13 cellular contexts compared by ENCODE assay signal in the genomic region with DNA sequence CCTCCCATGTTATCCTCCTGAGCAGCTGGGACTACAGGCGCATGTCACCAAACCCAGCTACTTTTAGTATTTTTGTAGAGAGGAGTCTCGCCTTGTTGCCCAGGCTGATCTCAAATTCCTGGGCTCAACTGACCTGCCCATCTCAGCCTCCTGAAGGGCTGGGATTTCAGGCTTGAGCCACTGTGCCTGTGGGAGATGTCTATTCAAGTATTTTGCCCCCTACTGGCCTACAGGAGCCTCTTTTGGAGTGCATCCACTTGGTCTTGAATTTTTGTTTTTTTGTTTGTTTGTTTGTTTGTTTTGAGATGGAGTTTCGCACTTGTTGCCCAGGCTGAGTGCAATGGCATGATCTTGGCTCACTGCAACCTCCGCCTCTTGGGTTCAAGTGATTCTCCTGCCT. TPM values are rescaled to one million over a fixed set of nuclear protein-coding genes. Genes with fewer than 3 reads are reported as not detected.
A peak's percentile ranks its signal among the peaks of the same experiment; 100 is the strongest.
DNase-seq lines count a peak whose midpoint lies in the region; ATAC-seq and TF ChIP-seq lines count a peak whose summit lies in the region.
"Had no signal": no experiment of that assay in that cellular context is flagged by ENCODE, and none has a peak within 500 bp of the region (broad histone marks: within the 10 kb centered on the region; RNA-seq: fewer than 3 reads in every experiment).

No MANE protein-coding gene starts in this region.

- no peak overlapping the region for H3K27ac ChIP-seq in left ventricle myocardium inferior (replicated peaks)
- H3K27ac ChIP-seq in upper lobe of right lung, result no peak overlapping the region
- H3K27ac ChIP-seq: parathyroid adenoma had no signal

- H3K9me3 ChIP-seq in left ventricle myocardium inferior (replicated peaks) (no peaks in the 10 kb centered on the region), upper lobe of right lung (no peaks in the 10 kb centered on the region)

- peaks cover 33% of the 10 kb centered on the region for H3K4me1 ChIP-seq in left ventricle myocardium inferior
- peaks cover 10% of the 10 kb centered on the region for H3K4me1 ChIP-seq in upper lobe of right lung

- no peak for TF ChIP-seq POLR2A in NB4 (IDR thresholded peaks at IDR 0.05; ENCODE audit: extremely low read depth, insufficient read length)

- no peaks in the 10 kb centered on the region for H3K27me3 ChIP-seq in left ventricle myocardium inferior (ENCODE audit: low read depth)
- H3K27me3 ChIP-seq in upper lobe of right lung, result no peaks in the 10 kb centered on the region

- DNase-seq in left ventricle myocardium inferior, result no peak
- no peak for DNase-seq in Right ventricle myocardium inferior (ENCODE audit: missing footprints)
- DNase-seq in NB4 (ENCODE audit: low read depth), result peak; percentile 30
- no peak for DNase-seq in fibroblast of pulmonary artery (ENCODE audit: low read depth)
- no peak for DNase-seq in upper lobe of right lung
- no peak for DNase-seq in NCI-H510A (lab: John Stamatoyannopoulos, UW)
- no peak for DNase-seq in AG08396 (ENCODE audit: low spot score)
- no peak for DNase-seq in inferior parietal cortex (ENCODE audit: extremely low spot score)
- DNase-seq: activated CD4-positive, alpha-beta T cell treated with anti-CD3 and anti-CD28 coated beads, Interleukin-2, amount 50 U/mL, for 48 hours; CD8-positive, alpha-beta T cell; NCI-H1092 treated with DMSO at 0.1 percent for 48 hours; RPMI8226 had no signal

- intact Hi-C loops in left ventricle myocardium inferior (cut with micrococcal nuclease) (no loop called here), Right ventricle myocardium inferior (cut with DNase I) (no loop called here), upper lobe of right lung (cut with DNase I) (no loop called here)

- TF ChIP-seq CTCF in left ventricle myocardium inferior (IDR thresholded peaks at IDR 0.05; ENCODE audit: borderline replicate concordance) (peak; percentile 25), NB4 (IDR thresholded peaks at IDR 0.05; ENCODE audit: low read depth, low read length) (peak; percentile 41), fibroblast of pulmonary artery (IDR thresholded peaks at IDR 0.05; ENCODE audit: low read length, missing control alignments) (peak; percentile 37), upper lobe of right lung (IDR thresholded peaks at IDR 0.05) (peak; percentile 21)

- ATAC-seq in Right ventricle myocardium inferior (no peak), upper lobe of right lung (no peak)
- ATAC-seq: CD8-positive, alpha-beta T cell had no signal

- H3K36me3 ChIP-seq in left ventricle myocardium inferior (no peaks in the 10 kb centered on the region), upper lobe of right lung (no peaks in the 10 kb centered on the region)

- H3K4me3 ChIP-seq in left ventricle myocardium inferior (no peak overlapping the region), NB4 (ENCODE audit: low read depth, low read length) (no peak overlapping the region), fibroblast of pulmonary artery (replicated peaks; ENCODE audit: low read depth, low read length) (no peak overlapping the region), upper lobe of right lung (no peak overlapping the region)

RNA-seq across cellular contexts. Expression of a gene that starts 3.2 kb away (rescaled TPM):
- 49.8 TPM for total RNA-seq in left ventricle myocardium inferior
- 47.2 TPM for total RNA-seq in Right ventricle myocardium inferior
- 62.0 TPM for total RNA-seq in upper lobe of right lung

RNA-seq across cellular contexts. Expression of a gene that starts 18.0 kb away (rescaled TPM):
- total RNA-seq in left ventricle myocardium inferior, result 22.9 TPM
- 29.1 TPM for total RNA-seq in Right ventricle myocardium inferior
- total RNA-seq in upper lobe of right lung, result 67.9 TPM
